1 cellular context compared by ENCODE assay signal in genomic region chr16:69329369-69330285, GRCh38.
TF ChIP-seq lines count a peak whose summit lies in the region.

No MANE protein-coding gene starts in this region.

TF ChIP-seq in liver, 16 proteins besides CTCF, POLR2A, EP300 and RAD21 (continued from another document):
- no peak for TF ChIP-seq ZBTB33 (IDR thresholded peaks at IDR 0.05)
TF ChIP-seq in liver: peak in this region for 0.
